In the genomic region with DNA sequence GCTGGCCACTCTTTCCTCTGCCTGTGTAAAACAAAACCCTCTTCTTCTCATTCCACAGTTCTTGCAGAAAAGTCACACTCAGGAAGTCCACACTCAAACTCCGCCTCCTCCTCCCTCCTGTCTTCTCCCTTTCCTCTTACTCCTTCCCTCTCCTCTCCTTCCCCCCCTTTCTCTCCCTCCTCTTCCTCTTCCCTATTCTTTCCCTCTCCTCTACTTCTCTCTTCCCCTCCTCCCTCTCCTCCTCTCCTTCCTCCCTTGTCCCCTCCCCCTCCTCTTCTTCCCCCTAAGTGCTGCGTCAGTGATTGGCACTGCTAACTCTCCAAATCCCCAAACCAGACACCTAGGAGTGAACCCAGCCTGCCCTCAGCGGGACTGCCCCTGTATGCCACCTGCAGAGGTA, we compare ENCODE assay signal across 1 cellular context.
TF ChIP-seq lines count a peak whose summit lies in the region.

No MANE protein-coding gene starts in this region.

TF ChIP-seq in K562, 482 proteins besides CTCF, POLR2A, EP300 and RAD21 (continued from another document and continues in another):
- TF ChIP-seq, protein P1, sequence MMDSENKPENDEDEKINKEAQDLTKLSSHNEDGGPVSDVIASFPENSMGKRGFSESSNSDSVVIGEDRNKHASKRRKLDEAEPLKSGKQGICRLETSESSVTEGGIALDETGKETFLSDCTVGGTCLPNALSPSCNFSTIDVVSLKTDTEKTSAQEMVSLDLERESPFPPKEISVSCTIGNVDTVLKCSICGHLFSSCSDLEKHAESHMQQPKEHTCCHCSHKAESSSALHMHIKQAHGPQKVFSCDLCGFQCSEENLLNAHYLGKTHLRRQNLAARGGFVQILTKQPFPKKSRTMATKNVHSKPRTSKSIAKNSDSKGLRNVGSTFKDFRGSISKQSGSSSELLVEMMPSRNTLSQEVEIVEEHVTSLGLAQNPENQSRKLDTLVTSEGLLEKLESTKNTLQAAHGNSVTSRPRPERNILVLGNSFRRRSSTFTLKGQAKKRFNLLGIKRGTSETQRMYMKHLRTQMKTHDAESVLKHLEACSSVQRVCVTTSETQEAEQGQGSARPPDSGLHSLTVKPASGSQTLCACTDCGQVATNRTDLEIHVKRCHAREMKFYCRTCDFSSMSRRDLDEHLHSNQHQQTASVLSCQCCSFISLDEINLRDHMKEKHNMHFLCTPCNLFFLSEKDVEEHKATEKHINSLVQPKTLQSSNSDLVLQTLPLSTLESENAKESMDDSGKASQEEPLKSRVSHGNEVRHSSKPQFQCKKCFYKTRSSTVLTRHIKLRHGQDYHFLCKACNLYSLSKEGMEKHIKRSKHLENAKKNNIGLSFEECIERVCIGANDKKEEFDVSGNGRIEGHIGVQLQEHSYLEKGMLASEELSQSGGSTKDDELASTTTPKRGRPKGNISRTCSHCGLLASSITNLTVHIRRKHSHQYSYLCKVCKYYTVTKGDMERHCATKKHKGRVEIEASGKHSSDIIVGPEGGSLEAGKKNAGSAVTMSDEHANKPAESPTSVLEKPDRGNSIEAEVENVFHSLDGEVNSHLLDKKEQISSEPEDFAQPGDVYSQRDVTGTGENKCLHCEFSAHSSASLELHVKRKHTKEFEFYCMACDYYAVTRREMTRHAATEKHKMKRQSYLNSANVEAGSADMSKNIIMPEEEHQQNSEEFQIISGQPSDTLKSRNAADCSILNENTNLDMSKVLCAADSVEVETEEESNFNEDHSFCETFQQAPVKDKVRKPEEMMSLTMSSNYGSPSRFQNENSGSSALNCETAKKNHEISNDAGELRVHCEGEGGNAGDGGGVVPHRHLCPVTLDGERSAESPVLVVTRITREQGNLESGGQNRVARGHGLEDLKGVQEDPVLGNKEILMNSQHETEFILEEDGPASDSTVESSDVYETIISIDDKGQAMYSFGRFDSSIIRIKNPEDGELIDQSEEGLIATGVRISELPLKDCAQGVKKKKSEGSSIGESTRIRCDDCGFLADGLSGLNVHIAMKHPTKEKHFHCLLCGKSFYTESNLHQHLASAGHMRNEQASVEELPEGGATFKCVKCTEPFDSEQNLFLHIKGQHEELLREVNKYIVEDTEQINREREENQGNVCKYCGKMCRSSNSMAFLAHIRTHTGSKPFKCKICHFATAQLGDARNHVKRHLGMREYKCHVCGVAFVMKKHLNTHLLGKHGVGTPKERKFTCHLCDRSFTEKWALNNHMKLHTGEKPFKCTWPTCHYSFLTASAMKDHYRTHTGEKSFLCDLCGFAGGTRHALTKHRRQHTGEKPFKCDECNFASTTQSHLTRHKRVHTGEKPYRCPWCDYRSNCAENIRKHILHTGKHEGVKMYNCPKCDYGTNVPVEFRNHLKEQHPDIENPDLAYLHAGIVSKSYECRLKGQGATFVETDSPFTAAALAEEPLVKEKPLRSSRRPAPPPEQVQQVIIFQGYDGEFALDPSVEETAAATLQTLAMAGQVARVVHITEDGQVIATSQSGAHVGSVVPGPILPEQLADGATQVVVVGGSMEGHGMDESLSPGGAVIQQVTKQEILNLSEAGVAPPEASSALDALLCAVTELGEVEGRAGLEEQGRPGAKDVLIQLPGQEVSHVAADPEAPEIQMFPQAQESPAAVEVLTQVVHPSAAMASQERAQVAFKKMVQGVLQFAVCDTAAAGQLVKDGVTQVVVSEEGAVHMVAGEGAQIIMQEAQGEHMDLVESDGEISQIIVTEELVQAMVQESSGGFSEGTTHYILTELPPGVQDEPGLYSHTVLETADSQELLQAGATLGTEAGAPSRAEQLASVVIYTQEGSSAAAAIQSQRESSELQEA (IDR thresholded peaks at IDR 0.05; ENCODE audit: low read depth) = no peak; the same call in 1 of the 2 replicates
- TF ChIP-seq TEAD4 (IDR thresholded peaks at IDR 0.05; ENCODE audit: low read length) (no peak), TEAD4 (CRISPR knock-in tag; IDR thresholded peaks at IDR 0.05; ENCODE audit: borderline replicate concordance) (no peak), CREB1 (IDR thresholded peaks at IDR 0.05) (no peak), CREB1 (CRISPR knock-in tag; IDR thresholded peaks at IDR 0.05) (no peak), ZFP30 (CRISPR knock-in tag; IDR thresholded peaks at IDR 0.05; ENCODE audit: borderline replicate concordance) (no peak), ADNP (tag; IDR thresholded peaks at IDR 0.05) (no peak), U2AF1 (optimal IDR thresholded peaks at IDR 0.05; ENCODE audit: low read depth, low read length) (no peak), L3MBTL2 (IDR thresholded peaks at IDR 0.05) (no peak), JUNB (CRISPR knock-in tag; conservative IDR thresholded peaks at IDR 0.05) (no peak), TAF9B (IDR thresholded peaks at IDR 0.05; ENCODE audit: partially characterized antibody) (no peak), KDM2B (CRISPR knock-in tag; IDR thresholded peaks at IDR 0.05) (no peak), GTF2E2 (tag; IDR thresholded peaks at IDR 0.05) (no peak), NELFE (IDR thresholded peaks at IDR 0.05; ENCODE audit: insufficient read depth, insufficient read length) (no peak), ZFX (CRISPR knock-in tag; IDR thresholded peaks at IDR 0.05) (no peak), RCOR1 (IDR thresholded peaks at IDR 0.05; ENCODE audit: borderline replicate concordance in 1 of 2, low read depth in 2 of 2, low read length in 2 of 2) (no peak), ZSCAN29 (IDR thresholded peaks at IDR 0.05) (no peak), CBX1 (IDR thresholded peaks at IDR 0.05; ENCODE audit: low read depth) (no peak), ZNF197 (CRISPR knock-in tag; IDR thresholded peaks at IDR 0.05; ENCODE audit: low read depth) (no peak), TSC22D4 (tag; IDR thresholded peaks at IDR 0.05) (no peak), TRIM24 (IDR thresholded peaks at IDR 0.05) (peak in 1 of 2 experiments; percentile 43; a peak in 1 of 4 replicates), ZSCAN32 (CRISPR knock-in tag; IDR thresholded peaks at IDR 0.05) (no peak), ZNF316 (IDR thresholded peaks at IDR 0.05) (peak; percentile 61), ZNF133 (CRISPR knock-in tag; IDR thresholded peaks at IDR 0.05) (no peak), HNRNPK (IDR thresholded peaks at IDR 0.05; ENCODE audit: low read depth, low read length, poor library complexity, severe bottlenecking) (no peak), KDM4B (IDR thresholded peaks at IDR 0.05; ENCODE audit: borderline replicate concordance in 2 of 2, low read depth in 1 of 2) (no peak), MCM2 (IDR thresholded peaks at IDR 0.05; ENCODE audit: low read depth) (no peak), NFRKB (IDR thresholded peaks at IDR 0.05; ENCODE audit: low read depth) (no peak), BRD4 (IDR thresholded peaks at IDR 0.05) (no peak), ZNF253 (CRISPR knock-in tag; conservative IDR thresholded peaks at IDR 0.05) (no peak)
- TF ChIP-seq, protein P2, sequence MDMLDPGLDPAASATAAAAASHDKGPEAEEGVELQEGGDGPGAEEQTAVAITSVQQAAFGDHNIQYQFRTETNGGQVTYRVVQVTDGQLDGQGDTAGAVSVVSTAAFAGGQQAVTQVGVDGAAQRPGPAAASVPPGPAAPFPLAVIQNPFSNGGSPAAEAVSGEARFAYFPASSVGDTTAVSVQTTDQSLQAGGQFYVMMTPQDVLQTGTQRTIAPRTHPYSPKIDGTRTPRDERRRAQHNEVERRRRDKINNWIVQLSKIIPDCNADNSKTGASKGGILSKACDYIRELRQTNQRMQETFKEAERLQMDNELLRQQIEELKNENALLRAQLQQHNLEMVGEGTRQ (CRISPR knock-in tag; IDR thresholded peaks at IDR 0.05) = no peak
- TF ChIP-seq, protein P3, sequence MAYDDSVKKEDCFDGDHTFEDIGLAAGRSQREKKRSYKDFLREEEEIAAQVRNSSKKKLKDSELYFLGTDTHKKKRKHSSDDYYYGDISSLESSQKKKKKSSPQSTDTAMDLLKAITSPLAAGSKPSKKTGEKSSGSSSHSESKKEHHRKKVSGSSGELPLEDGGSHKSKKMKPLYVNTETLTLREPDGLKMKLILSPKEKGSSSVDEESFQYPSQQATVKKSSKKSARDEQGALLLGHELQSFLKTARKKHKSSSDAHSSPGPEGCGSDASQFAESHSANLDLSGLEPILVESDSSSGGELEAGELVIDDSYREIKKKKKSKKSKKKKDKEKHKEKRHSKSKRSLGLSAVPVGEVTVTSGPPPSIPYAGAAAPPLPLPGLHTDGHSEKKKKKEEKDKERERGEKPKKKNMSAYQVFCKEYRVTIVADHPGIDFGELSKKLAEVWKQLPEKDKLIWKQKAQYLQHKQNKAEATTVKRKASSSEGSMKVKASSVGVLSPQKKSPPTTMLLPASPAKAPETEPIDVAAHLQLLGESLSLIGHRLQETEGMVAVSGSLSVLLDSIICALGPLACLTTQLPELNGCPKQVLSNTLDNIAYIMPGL (CRISPR knock-in tag; IDR thresholded peaks at IDR 0.05) = no peak
- TF ChIP-seq, protein P4, sequence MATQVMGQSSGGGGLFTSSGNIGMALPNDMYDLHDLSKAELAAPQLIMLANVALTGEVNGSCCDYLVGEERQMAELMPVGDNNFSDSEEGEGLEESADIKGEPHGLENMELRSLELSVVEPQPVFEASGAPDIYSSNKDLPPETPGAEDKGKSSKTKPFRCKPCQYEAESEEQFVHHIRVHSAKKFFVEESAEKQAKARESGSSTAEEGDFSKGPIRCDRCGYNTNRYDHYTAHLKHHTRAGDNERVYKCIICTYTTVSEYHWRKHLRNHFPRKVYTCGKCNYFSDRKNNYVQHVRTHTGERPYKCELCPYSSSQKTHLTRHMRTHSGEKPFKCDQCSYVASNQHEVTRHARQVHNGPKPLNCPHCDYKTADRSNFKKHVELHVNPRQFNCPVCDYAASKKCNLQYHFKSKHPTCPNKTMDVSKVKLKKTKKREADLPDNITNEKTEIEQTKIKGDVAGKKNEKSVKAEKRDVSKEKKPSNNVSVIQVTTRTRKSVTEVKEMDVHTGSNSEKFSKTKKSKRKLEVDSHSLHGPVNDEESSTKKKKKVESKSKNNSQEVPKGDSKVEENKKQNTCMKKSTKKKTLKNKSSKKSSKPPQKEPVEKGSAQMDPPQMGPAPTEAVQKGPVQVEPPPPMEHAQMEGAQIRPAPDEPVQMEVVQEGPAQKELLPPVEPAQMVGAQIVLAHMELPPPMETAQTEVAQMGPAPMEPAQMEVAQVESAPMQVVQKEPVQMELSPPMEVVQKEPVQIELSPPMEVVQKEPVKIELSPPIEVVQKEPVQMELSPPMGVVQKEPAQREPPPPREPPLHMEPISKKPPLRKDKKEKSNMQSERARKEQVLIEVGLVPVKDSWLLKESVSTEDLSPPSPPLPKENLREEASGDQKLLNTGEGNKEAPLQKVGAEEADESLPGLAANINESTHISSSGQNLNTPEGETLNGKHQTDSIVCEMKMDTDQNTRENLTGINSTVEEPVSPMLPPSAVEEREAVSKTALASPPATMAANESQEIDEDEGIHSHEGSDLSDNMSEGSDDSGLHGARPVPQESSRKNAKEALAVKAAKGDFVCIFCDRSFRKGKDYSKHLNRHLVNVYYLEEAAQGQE (CRISPR knock-in tag; IDR thresholded peaks at IDR 0.05; ENCODE audit: low read depth) = no peak
- TF ChIP-seq, protein P5, sequence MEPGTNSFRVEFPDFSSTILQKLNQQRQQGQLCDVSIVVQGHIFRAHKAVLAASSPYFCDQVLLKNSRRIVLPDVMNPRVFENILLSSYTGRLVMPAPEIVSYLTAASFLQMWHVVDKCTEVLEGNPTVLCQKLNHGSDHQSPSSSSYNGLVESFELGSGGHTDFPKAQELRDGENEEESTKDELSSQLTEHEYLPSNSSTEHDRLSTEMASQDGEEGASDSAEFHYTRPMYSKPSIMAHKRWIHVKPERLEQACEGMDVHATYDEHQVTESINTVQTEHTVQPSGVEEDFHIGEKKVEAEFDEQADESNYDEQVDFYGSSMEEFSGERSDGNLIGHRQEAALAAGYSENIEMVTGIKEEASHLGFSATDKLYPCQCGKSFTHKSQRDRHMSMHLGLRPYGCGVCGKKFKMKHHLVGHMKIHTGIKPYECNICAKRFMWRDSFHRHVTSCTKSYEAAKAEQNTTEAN (CRISPR knock-in tag; IDR thresholded peaks at IDR 0.05) = no peak
- TF ChIP-seq, protein P6, sequence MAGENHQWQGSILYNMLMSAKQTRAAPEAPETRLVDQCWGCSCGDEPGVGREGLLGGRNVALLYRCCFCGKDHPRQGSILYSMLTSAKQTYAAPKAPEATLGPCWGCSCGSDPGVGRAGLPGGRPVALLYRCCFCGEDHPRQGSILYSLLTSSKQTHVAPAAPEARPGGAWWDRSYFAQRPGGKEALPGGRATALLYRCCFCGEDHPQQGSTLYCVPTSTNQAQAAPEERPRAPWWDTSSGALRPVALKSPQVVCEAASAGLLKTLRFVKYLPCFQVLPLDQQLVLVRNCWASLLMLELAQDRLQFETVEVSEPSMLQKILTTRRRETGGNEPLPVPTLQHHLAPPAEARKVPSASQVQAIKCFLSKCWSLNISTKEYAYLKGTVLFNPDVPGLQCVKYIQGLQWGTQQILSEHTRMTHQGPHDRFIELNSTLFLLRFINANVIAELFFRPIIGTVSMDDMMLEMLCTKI (IDR thresholded peaks at IDR 0.05; ENCODE audit: partially characterized antibody) = no peak
- TF ChIP-seq, protein P7, sequence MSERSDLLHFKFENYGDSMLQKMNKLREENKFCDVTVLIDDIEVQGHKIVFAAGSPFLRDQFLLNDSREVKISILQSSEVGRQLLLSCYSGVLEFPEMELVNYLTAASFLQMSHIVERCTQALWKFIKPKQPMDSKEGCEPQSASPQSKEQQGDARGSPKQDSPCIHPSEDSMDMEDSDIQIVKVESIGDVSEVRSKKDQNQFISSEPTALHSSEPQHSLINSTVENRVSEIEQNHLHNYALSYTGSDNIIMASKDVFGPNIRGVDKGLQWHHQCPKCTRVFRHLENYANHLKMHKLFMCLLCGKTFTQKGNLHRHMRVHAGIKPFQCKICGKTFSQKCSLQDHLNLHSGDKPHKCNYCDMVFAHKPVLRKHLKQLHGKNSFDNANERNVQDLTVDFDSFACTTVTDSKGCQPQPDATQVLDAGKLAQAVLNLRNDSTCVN (CRISPR knock-in tag; IDR thresholded peaks at IDR 0.05) = 0 out of 2 replicates have a peak, but pooled peaks have one; percentile 50
- TF ChIP-seq, protein P8, sequence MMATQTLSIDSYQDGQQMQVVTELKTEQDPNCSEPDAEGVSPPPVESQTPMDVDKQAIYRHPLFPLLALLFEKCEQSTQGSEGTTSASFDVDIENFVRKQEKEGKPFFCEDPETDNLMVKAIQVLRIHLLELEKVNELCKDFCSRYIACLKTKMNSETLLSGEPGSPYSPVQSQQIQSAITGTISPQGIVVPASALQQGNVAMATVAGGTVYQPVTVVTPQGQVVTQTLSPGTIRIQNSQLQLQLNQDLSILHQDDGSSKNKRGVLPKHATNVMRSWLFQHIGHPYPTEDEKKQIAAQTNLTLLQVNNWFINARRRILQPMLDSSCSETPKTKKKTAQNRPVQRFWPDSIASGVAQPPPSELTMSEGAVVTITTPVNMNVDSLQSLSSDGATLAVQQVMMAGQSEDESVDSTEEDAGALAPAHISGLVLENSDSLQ (IDR thresholded peaks at IDR 0.05) = peak; percentile 70
- TF ChIP-seq, protein P9, sequence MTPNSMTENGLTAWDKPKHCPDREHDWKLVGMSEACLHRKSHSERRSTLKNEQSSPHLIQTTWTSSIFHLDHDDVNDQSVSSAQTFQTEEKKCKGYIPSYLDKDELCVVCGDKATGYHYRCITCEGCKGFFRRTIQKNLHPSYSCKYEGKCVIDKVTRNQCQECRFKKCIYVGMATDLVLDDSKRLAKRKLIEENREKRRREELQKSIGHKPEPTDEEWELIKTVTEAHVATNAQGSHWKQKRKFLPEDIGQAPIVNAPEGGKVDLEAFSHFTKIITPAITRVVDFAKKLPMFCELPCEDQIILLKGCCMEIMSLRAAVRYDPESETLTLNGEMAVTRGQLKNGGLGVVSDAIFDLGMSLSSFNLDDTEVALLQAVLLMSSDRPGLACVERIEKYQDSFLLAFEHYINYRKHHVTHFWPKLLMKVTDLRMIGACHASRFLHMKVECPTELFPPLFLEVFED (CRISPR knock-in tag; conservative IDR thresholded peaks at IDR 0.05) = 0 out of 2 replicates have a peak, but pooled peaks have one; percentile 13
